15 cellular contexts compared by ENCODE assay signal in the genomic region with DNA sequence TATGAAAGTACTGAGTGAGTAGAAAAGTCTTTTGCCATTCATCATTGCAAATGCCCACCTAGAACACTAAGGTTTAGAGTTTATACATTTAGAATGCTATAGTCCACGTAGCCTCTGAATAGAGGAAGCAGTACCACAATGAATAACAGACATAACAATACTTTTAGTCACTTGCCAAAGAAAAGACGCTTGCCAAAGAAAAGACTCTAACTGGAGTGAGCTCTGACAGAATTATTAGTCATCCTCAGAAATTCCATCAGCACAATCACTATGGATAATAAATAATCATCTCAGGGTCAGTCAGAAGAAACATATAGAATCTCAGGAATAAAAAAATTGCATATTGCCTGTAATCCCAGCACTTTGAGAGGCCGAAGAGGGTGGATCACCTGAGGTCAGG.
DNase-seq lines count a peak whose midpoint lies in the region; ATAC-seq, FAIRE-seq and TF ChIP-seq lines count a peak whose summit lies in the region.
"Had no signal": no experiment of that assay in that cellular context is flagged by ENCODE, and none has a peak within 500 bp of the region (broad histone marks: within the 10 kb centered on the region; RNA-seq: fewer than 3 reads in every experiment).

No MANE protein-coding gene starts in this region.

- CTCF ChIA-PET in A549 (lab: Yijun Ruan, JAX) = interaction anchor here (0.6 to 1.1 kb wide), 4 partner anchors 29 to 819 kb away, joined by 3 to 4 read pairs (median 3); no protein-coding TSS in a partner anchor

- peak; percentile 57 to 76 for DNase-seq in A549 (ENCODE audit: low read depth in 1 of 2, low spot score in 1 of 2)
- DNase-seq in HPDE6-E6E7 (ENCODE audit: extremely low spot score) = peak; percentile 68
- DNase-seq in astrocyte of the cerebellum (ENCODE audit: low read depth) = peak; percentile 82
- DNase-seq in foreskin keratinocyte = peak; percentile 88 to 94
- no peak for DNase-seq in WERI-Rb-1
- DNase-seq: glutamatergic neuron, posterior cingulate gyrus, SHP77 had no signal

- H3K36me3 ChIP-seq in WERI-Rb-1 = no peaks in the 10 kb centered on the region
- H3K36me3 ChIP-seq: suprapubic skin had no signal

- peak overlapping the region; percentile 19 to 80; a peak in 4 of 6 replicates for H3K27ac ChIP-seq in A549
- H3K27ac ChIP-seq in foreskin keratinocyte = peak overlapping the region; percentile 37
- no peak overlapping the region for H3K27ac ChIP-seq in WERI-Rb-1
- H3K27ac ChIP-seq: suprapubic skin had no signal

- H3K27ac Mint-ChIP-seq in stimulated activated memory B cell treated with anti-CD40 and anti-IgM and Interleukin-4, amounts not matched to agents 10 μg/mL and 1 μg/mL and 100 μg/mL, for 72 hours = no peak overlapping the region
- H3K27ac Mint-ChIP-seq: activated T-helper 1 cell treated with anti-CD3 and anti-CD28 coated beads, Interleukin-12 subunit alpha, Interleukin-12 subunit beta, Interleukin-2, Interleukin-4 antibody, amounts not matched to agents 30 ng/mL and 10 ng/mL and 1 ng/mL, durations not matched to agents 14 hours and 24 hours and 36 hours; IgD-negative memory B cell had no signal

- TF ChIP-seq POLR2A in A549 (IDR thresholded peaks at IDR 0.05; ENCODE audit: low read length) = no peak

- H3K4me3 ChIP-seq in A549 (no peak overlapping the region), astrocyte of the cerebellum (ENCODE audit: low read depth, low read length) (no peak overlapping the region), WERI-Rb-1 (ENCODE audit: low read depth, low read length) (no peak overlapping the region)
- H3K4me3 ChIP-seq: suprapubic skin had no signal

- no peaks in the 10 kb centered on the region for H3K4me1 Mint-ChIP-seq in stimulated activated memory B cell treated with anti-CD40 and anti-IgM and Interleukin-4, amounts not matched to agents 10 μg/mL and 1 μg/mL and 100 μg/mL, for 72 hours
- H3K4me1 Mint-ChIP-seq: IgD-negative memory B cell had no signal

- 0 out of 5 replicates have a peak, but pooled peaks of 1 of the 2 experiments have one; percentile 14 for TF ChIP-seq RAD21 in A549 (conservative IDR thresholded peaks at IDR 0.05 in 1 of 2, IDR thresholded peaks at IDR 0.05 in 1 of 2)

- 2% methylated on average over 3 of the region's 3 CpGs for WGBS in A549 (ENCODE audit: missing lambda C conversion rate)

- H3K4me3 Mint-ChIP-seq in stimulated activated memory B cell treated with anti-CD40 and anti-IgM and Interleukin-4, amounts not matched to agents 10 μg/mL and 1 μg/mL and 100 μg/mL, for 72 hours = no peak overlapping the region
- H3K4me3 Mint-ChIP-seq: activated T-helper 1 cell treated with anti-CD3 and anti-CD28 coated beads, Interleukin-12 subunit alpha, Interleukin-12 subunit beta, Interleukin-2, Interleukin-4 antibody, amounts not matched to agents 30 ng/mL and 10 ng/mL and 1 ng/mL, durations not matched to agents 14 hours and 24 hours and 36 hours; IgD-negative memory B cell had no signal

- TF ChIP-seq CTCF in A549 (IDR thresholded peaks at IDR 0.05) = no peak
- no peak for TF ChIP-seq CTCF in astrocyte of the cerebellum (IDR thresholded peaks at IDR 0.05; ENCODE audit: low read depth, low read length, missing control alignments)
- TF ChIP-seq CTCF in foreskin keratinocyte (conservative IDR thresholded peaks at IDR 0.05) = no peak
- no peak for TF ChIP-seq CTCF in WERI-Rb-1 (IDR thresholded peaks at IDR 0.05; ENCODE audit: low read depth, low read length)

- peak; percentile 90 for FAIRE-seq in A549 (lab: Jason Lieb, UNC)

- H3K36me3 Mint-ChIP-seq in stimulated activated memory B cell treated with anti-CD40 and anti-IgM and Interleukin-4, amounts not matched to agents 10 μg/mL and 1 μg/mL and 100 μg/mL, for 72 hours = no peaks in the 10 kb centered on the region

- no peak for TF ChIP-seq EP300 in A549 (IDR thresholded peaks at IDR 0.05)

- peaks cover 12% of the 10 kb centered on the region for H3K4me1 ChIP-seq in A549
- H3K4me1 ChIP-seq in foreskin keratinocyte = peaks cover 25% of the 10 kb centered on the region

- H3K27me3 Mint-ChIP-seq in stimulated activated memory B cell treated with anti-CD40 and anti-IgM and Interleukin-4, amounts not matched to agents 10 μg/mL and 1 μg/mL and 100 μg/mL, for 72 hours = no peaks in the 10 kb centered on the region
- H3K27me3 Mint-ChIP-seq: IgD-negative memory B cell had no signal

- in situ Hi-C loops in astrocyte of the cerebellum (cut with HindIII; ENCODE audit: low sequenced_read_pairs) = no loop called here

- ATAC-seq in A549 (peak; percentile 98), foreskin keratinocyte (peak; percentile 100), GM19463 (IDR thresholded peaks at IDR 0.05; ENCODE audit: unreplicated experiment) (no peak), GM21526 (IDR thresholded peaks at IDR 0.05; ENCODE audit: low FRiP score, unreplicated experiment) (no peak)
- no peak for ATAC-seq in stimulated activated memory B cell treated with anti-CD40 and anti-IgM and Interleukin-4, amounts not matched to agents 10 μg/mL and 1 μg/mL and 100 μg/mL, for 72 hours
- ATAC-seq: activated CD4-positive, CD25-positive, alpha-beta regulatory T cell treated with anti-CD3 and anti-CD28 coated beads, Interleukin-2, amount 50 U/mL, for 24 hours had no signal

- POLR2A ChIA-PET in A549 (lab: Yijun Ruan, JAX) = no interaction called here

- H3K27me3 ChIP-seq in foreskin keratinocyte (no peaks in the 10 kb centered on the region), WERI-Rb-1 (ENCODE audit: insufficient read depth, low read depth, severe bottlenecking) (peaks cover 68% of the 10 kb centered on the region)
- H3K27me3 ChIP-seq: suprapubic skin had no signal

- H3K9me3 Mint-ChIP-seq in stimulated activated memory B cell treated with anti-CD40 and anti-IgM and Interleukin-4, amounts not matched to agents 10 μg/mL and 1 μg/mL and 100 μg/mL, for 72 hours = no peaks in the 10 kb centered on the region
- H3K9me3 Mint-ChIP-seq: activated T-helper 1 cell treated with anti-CD3 and anti-CD28 coated beads, Interleukin-12 subunit alpha, Interleukin-12 subunit beta, Interleukin-2, Interleukin-4 antibody, amounts not matched to agents 30 ng/mL and 10 ng/mL and 1 ng/mL, durations not matched to agents 14 hours and 24 hours and 36 hours had no signal

- H3K9me3 ChIP-seq in A549 = no peaks in the 10 kb centered on the region
- H3K9me3 ChIP-seq in WERI-Rb-1 (ENCODE audit: severe bottlenecking) = no peaks in the 10 kb centered on the region
- H3K9me3 ChIP-seq: suprapubic skin had no signal

- peak overlapping the region; percentile 50 for H3K4me2 ChIP-seq in A549

TF ChIP-seq in A549, 52 proteins besides CTCF, POLR2A, EP300 and RAD21:
- TF ChIP-seq JUNB (IDR thresholded peaks at IDR 0.05) (peak; percentile 83), CBX8 (IDR thresholded peaks at IDR 0.05) (no peak), FOSL2 (IDR thresholded peaks at IDR 0.05) (peak; percentile 76), FOSL2 (CRISPR knock-in tag; IDR thresholded peaks at IDR 0.05) (peak; percentile 89), SMC3 (IDR thresholded peaks at IDR 0.05) (0 out of 3 replicates have a peak, but pooled peaks have one; percentile 6), NPAS2 (CRISPR knock-in tag; IDR thresholded peaks at IDR 0.05; ENCODE audit: borderline replicate concordance) (no peak), GATA3 (IDR thresholded peaks at IDR 0.05; ENCODE audit: borderline replicate concordance) (peak; percentile 38; the same call in 1 of the 2 replicates)
- TF ChIP-seq, protein P1, sequence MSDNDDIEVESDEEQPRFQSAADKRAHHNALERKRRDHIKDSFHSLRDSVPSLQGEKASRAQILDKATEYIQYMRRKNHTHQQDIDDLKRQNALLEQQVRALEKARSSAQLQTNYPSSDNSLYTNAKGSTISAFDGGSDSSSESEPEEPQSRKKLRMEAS (IDR thresholded peaks at IDR 0.05) = 0 out of 2 replicates have a peak, but pooled peaks have one; percentile 23

Comparison
In these comparisons a context has a peak if more than half of its experiments do, and no peak if none do; other contexts are left out.
1. ATAC-seq: peak in A549 (2 of 2) and foreskin keratinocyte (single experiment); none in stimulated activated memory B cell treated with anti-CD40 and anti-IgM and Interleukin-4, amounts not matched to agents 10 μg/mL and 1 μg/mL and 100 μg/mL, for 72 hours (single experiment), GM19463 (single experiment) and GM21526 (single experiment).